8 cellular contexts compared by ENCODE assay signal in genomic region chr19:35629332-35629633, GRCh38. TPM values are rescaled to one million over a fixed set of nuclear protein-coding genes. Genes with fewer than 3 reads are reported as not detected.
DNase-seq lines count a peak whose midpoint lies in the region; ATAC-seq and TF ChIP-seq lines count a peak whose summit lies in the region.

No MANE protein-coding gene starts in this region.

- WGBS in esophagus, 2 donors = 6% methylated on average over 15 of the region's 15 CpGs

- H2AFZ ChIP-seq in OCI-LY3 (ENCODE audit: low read depth, low read length) = peak overlapping the region; percentile 33; the same call in 1 of the 2 replicates

- H3K27ac ChIP-seq in OCI-LY3 (ENCODE audit: low read length) (peak overlapping the region; percentile 38), esophagus (ENCODE audit: low read depth in 2 of 2, low read length in 1 of 2) (peak overlapping the region; percentile 63 to 89), rectal smooth muscle tissue (ENCODE audit: low read depth, low read length) (peak overlapping the region; percentile 78)

- peaks cover 9% of the 10 kb centered on the region for H3K79me2 ChIP-seq in OCI-LY3 (ENCODE audit: low read length)

- H3K4me3 ChIP-seq in OCI-LY3 (ENCODE audit: low read length) (peak overlapping the region; percentile 88), esophagus (ENCODE audit: low read depth in 1 of 2, low read length in 2 of 2) (peak overlapping the region; percentile 84 to 97), rectal smooth muscle tissue (ENCODE audit: low read length) (peak overlapping the region; percentile 84)

- ATAC-seq in GM19324 (IDR thresholded peaks at IDR 0.05; ENCODE audit: low FRiP score, unreplicated experiment) (peak; percentile 4), HG02763 (IDR thresholded peaks at IDR 0.05; ENCODE audit: unreplicated experiment) (no peak), HG03280 (IDR thresholded peaks at IDR 0.05; ENCODE audit: unreplicated experiment) (no peak)

- H3K36me3 ChIP-seq in OCI-LY3 (replicated peaks; ENCODE audit: low read depth, low read length) = peaks cover 30% of the 10 kb centered on the region
- H3K36me3 ChIP-seq in esophagus (ENCODE audit: control insufficient read depth in 2 of 2, insufficient read depth in 2 of 2, low read length in 1 of 2) = peaks cover 15 to 33% of the 10 kb centered on the region in 2 donors
- H3K36me3 ChIP-seq in rectal smooth muscle tissue (ENCODE audit: control insufficient read depth, insufficient read depth, low read length) = peaks cover 34% of the 10 kb centered on the region

- no peaks in the 10 kb centered on the region for H3K9me3 ChIP-seq in OCI-LY3 (ENCODE audit: insufficient read depth, low read length)
- H3K9me3 ChIP-seq in esophagus (ENCODE audit: control insufficient read depth in 2 of 2, insufficient read depth in 1 of 2, low read depth in 1 of 2, low read length in 1 of 2) = no peaks in the 10 kb centered on the region

- H4K20me1 ChIP-seq in OCI-LY3 (ENCODE audit: insufficient read depth, low read length) = no peaks in the 10 kb centered on the region

- no peak for TF ChIP-seq CTCF in OCI-LY3 (IDR thresholded peaks at IDR 0.05; ENCODE audit: low read depth, low read length)

- DNase-seq in MV-4-11 (lab: John Stamatoyannopoulos, UW) = no peak
- DNase-seq in NCI-H226 = no peak

- peak overlapping the region; percentile 96 for H3K4me2 ChIP-seq in OCI-LY3 (ENCODE audit: low read length)

- H3K4me1 ChIP-seq in OCI-LY3 (ENCODE audit: low read length) (peaks cover 5% of the 10 kb centered on the region), esophagus (ENCODE audit: control insufficient read depth in 2 of 2, insufficient read depth in 2 of 2, low read length in 1 of 2) (peaks cover 2 to 4% of the 10 kb centered on the region in 2 donors), rectal smooth muscle tissue (ENCODE audit: control insufficient read depth, insufficient read depth, low read length) (peaks cover 4% of the 10 kb centered on the region)

- H3K27me3 ChIP-seq in OCI-LY3 (ENCODE audit: low read depth, low read length) = no peaks in the 10 kb centered on the region
- H3K27me3 ChIP-seq in esophagus (ENCODE audit: control insufficient read depth in 1 of 2, insufficient read depth in 2 of 2, low read length in 2 of 2) = no peaks in the 10 kb centered on the region
- H3K27me3 ChIP-seq in rectal smooth muscle tissue (ENCODE audit: control insufficient read depth, insufficient read depth, low read length) = no peaks in the 10 kb centered on the region

- H3K9ac ChIP-seq in OCI-LY3 (ENCODE audit: low read length) (peak overlapping the region; percentile 84), rectal smooth muscle tissue (ENCODE audit: low read length) (peak overlapping the region; percentile 81)

RNA-seq across cellular contexts. Expression of gene RBM42, which starts 0.4 kb away (rescaled TPM):
- 10 to 100 TPM; 47.8 to 61.5 TPM for polyA plus RNA-seq in esophagus

RNA-seq across cellular contexts. Expression of gene ETV2, which starts 12.3 kb away (rescaled TPM):
- polyA plus RNA-seq in esophagus = 1 to 10 TPM; 3.4 to 5.6 TPM

RNA-seq across cellular contexts. Expression of gene HAUS5, which starts 16.7 kb away (rescaled TPM):
- 10 to 100 TPM; 10.1 to 24.1 TPM for polyA plus RNA-seq in esophagus

RNA-seq across cellular contexts. Expression of gene COX6B1, which starts 18.8 kb away (rescaled TPM):
- polyA plus RNA-seq in esophagus = 1,000 to 10,000 TPM; 1,022 to 1,339 TPM

RNA-seq across cellular contexts. Expression of gene UPK1A, which starts 37.0 kb away (rescaled TPM):
- 10 to 100 TPM; 10.7 to 11.5 TPM for polyA plus RNA-seq in esophagus
